ENCODE assay signal across 9 cellular contexts in the genomic region with DNA sequence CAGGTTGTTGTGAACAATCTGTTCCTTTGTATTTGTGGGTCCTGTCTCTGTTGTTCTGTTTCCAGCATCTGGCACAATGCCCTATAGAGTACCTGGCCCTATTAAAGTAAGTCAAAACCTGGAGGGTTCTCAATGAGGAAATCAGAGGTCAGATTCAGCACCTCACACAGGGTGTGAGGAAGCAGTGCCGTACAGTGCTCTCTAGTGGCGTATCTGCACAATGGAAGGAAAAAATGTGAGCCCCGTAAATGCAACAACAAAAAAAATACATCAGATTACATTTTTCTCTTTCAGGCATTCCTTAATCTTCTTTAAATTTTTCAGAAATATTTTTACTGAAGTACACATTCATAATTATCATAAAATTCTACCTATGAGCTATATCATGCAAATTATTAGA. TPM values are rescaled to one million over a fixed set of nuclear protein-coding genes. Genes with fewer than 3 reads are reported as not detected.
DNase-seq lines count a peak whose midpoint lies in the region; ATAC-seq and TF ChIP-seq lines count a peak whose summit lies in the region.
"Not testable (repeated sequence)": the region's sequence is repeated elsewhere in the genome, so short reads cannot be mapped to it uniquely, and the experiment has no call there.
"Had no signal": no experiment of that assay in that cellular context is flagged by ENCODE, and none has a peak within 500 bp of the region (broad histone marks: within the 10 kb centered on the region; RNA-seq: fewer than 3 reads in every experiment).

No MANE protein-coding gene starts in this region.

- TF ChIP-seq EP300 in upper lobe of left lung (IDR thresholded peaks at IDR 0.05), result not testable (repeated sequence)

- POLR2A ChIA-PET in activated B cell treated with CpG ODN at 0.5 μM for 24 hours (lab: Charles Lee), result not testable (repeated sequence)

- not testable (repeated sequence) for H3K9me3 Mint-ChIP-seq in activated B cell treated with CpG ODN at 0.5 μM for 24 hours; endothelial cell (ENCODE audit: unreplicated experiment)

- CTCF ChIA-PET in activated B cell treated with CpG ODN at 0.5 μM for 24 hours (lab: Charles Lee), result interaction anchor here (2.5 kb wide), 1 partner anchor 134 kb away, joined by 14 read pairs; no protein-coding TSS in a partner anchor

- 11 to 21% methylated on average over 3 of the region's 3 CpGs for WGBS in upper lobe of left lung, 2 donors

- not testable (repeated sequence) for TF ChIP-seq POLR2A in upper lobe of left lung (IDR thresholded peaks at IDR 0.05)

- TF ChIP-seq CTCF in GM10266 (IDR thresholded peaks at IDR 0.05; ENCODE audit: control insufficient read depth, insufficient read depth, low read depth, missing control alignments) (peak; percentile 60), upper lobe of left lung (IDR thresholded peaks at IDR 0.05) (peak in 1 of 6 experiments; percentile 16)
- not testable (repeated sequence) for TF ChIP-seq CTCF in activated B cell treated with CpG ODN at 0.5 μM for 24 hours (IDR thresholded peaks at IDR 0.05); endothelial cell (IDR thresholded peaks at IDR 0.05; ENCODE audit: unreplicated experiment)

- H3K4me3 ChIP-seq in upper lobe of left lung, result not testable (repeated sequence)

- not testable (repeated sequence) for H3K27me3 ChIP-seq in upper lobe of left lung

- DNase-seq in GM10266 (ENCODE audit: extremely low spot score) (peak; percentile 26), NCI-H1694 treated with DMSO at 0.1 percent for 48 hours (lab: John Stamatoyannopoulos, UW) (peak; percentile 12), endothelial cell (ENCODE audit: low spot score) (peak; percentile 16), lung microvascular endothelial cell (ENCODE audit: low read depth in 2 of 2) (peak; percentile 18 to 39), upper lobe of left lung (peak in 1 of 2 donors; percentile 34)
- not testable (repeated sequence) for DNase-seq in activated B cell treated with CpG ODN at 0.5 μM for 24 hours

- intact Hi-C loops in activated B cell treated with CpG ODN at 0.5 μM for 24 hours (cut with micrococcal nuclease), result loop anchor here (1.0 to 2.0 kb wide), 2 partner anchors 134 to 349 kb away; no protein-coding TSS in a partner anchor

- ATAC-seq in GM21447 (IDR thresholded peaks at IDR 0.05; ENCODE audit: unreplicated experiment) (peak; percentile 51), HG03103 (IDR thresholded peaks at IDR 0.05; ENCODE audit: low read depth, unreplicated experiment) (peak; percentile 66), activated B cell treated with CpG ODN at 0.5 μM for 24 hours (ENCODE audit: low read depth) (peak; percentile 67), upper lobe of left lung (ENCODE audit: low FRiP score in 2 of 2) (peak; percentile 56 to 78)

- not testable (repeated sequence) for H3K4me3 Mint-ChIP-seq in activated B cell treated with CpG ODN at 0.5 μM for 24 hours; endothelial cell (ENCODE audit: unreplicated experiment)

- H3K36me3 Mint-ChIP-seq in activated B cell treated with CpG ODN at 0.5 μM for 24 hours (ENCODE audit: low read depth); endothelial cell (ENCODE audit: low read depth, unreplicated experiment): not testable (repeated sequence)

- H3K4me1 Mint-ChIP-seq in activated B cell treated with CpG ODN at 0.5 μM for 24 hours, result peaks cover 35% of the 10 kb centered on the region
- peaks cover 10% of the 10 kb centered on the region for H3K4me1 Mint-ChIP-seq in endothelial cell (ENCODE audit: unreplicated experiment)

- H3K36me3 ChIP-seq in upper lobe of left lung, result not testable (repeated sequence)

- H3K27ac Mint-ChIP-seq in activated B cell treated with CpG ODN at 0.5 μM for 24 hours, result peak overlapping the region; percentile 30
- H3K27ac Mint-ChIP-seq in endothelial cell (ENCODE audit: unreplicated experiment), result not testable (repeated sequence)

- not testable (repeated sequence) for H3K9me3 ChIP-seq in upper lobe of left lung

- H3K4me1 ChIP-seq in upper lobe of left lung, result not testable (repeated sequence)

- not testable (repeated sequence) for H3K27me3 Mint-ChIP-seq in activated B cell treated with CpG ODN at 0.5 μM for 24 hours; endothelial cell (ENCODE audit: unreplicated experiment)

- not testable (repeated sequence) for H3K27ac ChIP-seq in upper lobe of left lung

RNA-seq across cellular contexts. Expression of gene GYPE, which starts 2.5 kb away (rescaled TPM):
- total RNA-seq in activated B cell treated with CpG ODN at 0.5 μM for 24 hours, result 3.7 and 4.0 TPM in 2 replicates
- total RNA-seq in endothelial cell (ENCODE audit: unreplicated experiment), result 0.41 TPM
- not detected in 2 replicates for total RNA-seq in lung microvascular endothelial cell
- total RNA-seq in upper lobe of left lung, result 1 to 10 TPM in 2 of 6 donors, under 1 TPM in 3, not detected in 1; 0.89 to 1.7 (median 0.98) TPM
- total RNA-seq: mesothelial cell of epicardium had no signal
